1 cellular context compared by ENCODE assay signal in genomic region chr3:55633333-55633732, GRCh38.
TF ChIP-seq lines count a peak whose summit lies in the region.

No MANE protein-coding gene starts in this region.

TF ChIP-seq in H1, 55 proteins besides CTCF, POLR2A, EP300 and RAD21 (continued from another document):
- TF ChIP-seq, protein P1, sequence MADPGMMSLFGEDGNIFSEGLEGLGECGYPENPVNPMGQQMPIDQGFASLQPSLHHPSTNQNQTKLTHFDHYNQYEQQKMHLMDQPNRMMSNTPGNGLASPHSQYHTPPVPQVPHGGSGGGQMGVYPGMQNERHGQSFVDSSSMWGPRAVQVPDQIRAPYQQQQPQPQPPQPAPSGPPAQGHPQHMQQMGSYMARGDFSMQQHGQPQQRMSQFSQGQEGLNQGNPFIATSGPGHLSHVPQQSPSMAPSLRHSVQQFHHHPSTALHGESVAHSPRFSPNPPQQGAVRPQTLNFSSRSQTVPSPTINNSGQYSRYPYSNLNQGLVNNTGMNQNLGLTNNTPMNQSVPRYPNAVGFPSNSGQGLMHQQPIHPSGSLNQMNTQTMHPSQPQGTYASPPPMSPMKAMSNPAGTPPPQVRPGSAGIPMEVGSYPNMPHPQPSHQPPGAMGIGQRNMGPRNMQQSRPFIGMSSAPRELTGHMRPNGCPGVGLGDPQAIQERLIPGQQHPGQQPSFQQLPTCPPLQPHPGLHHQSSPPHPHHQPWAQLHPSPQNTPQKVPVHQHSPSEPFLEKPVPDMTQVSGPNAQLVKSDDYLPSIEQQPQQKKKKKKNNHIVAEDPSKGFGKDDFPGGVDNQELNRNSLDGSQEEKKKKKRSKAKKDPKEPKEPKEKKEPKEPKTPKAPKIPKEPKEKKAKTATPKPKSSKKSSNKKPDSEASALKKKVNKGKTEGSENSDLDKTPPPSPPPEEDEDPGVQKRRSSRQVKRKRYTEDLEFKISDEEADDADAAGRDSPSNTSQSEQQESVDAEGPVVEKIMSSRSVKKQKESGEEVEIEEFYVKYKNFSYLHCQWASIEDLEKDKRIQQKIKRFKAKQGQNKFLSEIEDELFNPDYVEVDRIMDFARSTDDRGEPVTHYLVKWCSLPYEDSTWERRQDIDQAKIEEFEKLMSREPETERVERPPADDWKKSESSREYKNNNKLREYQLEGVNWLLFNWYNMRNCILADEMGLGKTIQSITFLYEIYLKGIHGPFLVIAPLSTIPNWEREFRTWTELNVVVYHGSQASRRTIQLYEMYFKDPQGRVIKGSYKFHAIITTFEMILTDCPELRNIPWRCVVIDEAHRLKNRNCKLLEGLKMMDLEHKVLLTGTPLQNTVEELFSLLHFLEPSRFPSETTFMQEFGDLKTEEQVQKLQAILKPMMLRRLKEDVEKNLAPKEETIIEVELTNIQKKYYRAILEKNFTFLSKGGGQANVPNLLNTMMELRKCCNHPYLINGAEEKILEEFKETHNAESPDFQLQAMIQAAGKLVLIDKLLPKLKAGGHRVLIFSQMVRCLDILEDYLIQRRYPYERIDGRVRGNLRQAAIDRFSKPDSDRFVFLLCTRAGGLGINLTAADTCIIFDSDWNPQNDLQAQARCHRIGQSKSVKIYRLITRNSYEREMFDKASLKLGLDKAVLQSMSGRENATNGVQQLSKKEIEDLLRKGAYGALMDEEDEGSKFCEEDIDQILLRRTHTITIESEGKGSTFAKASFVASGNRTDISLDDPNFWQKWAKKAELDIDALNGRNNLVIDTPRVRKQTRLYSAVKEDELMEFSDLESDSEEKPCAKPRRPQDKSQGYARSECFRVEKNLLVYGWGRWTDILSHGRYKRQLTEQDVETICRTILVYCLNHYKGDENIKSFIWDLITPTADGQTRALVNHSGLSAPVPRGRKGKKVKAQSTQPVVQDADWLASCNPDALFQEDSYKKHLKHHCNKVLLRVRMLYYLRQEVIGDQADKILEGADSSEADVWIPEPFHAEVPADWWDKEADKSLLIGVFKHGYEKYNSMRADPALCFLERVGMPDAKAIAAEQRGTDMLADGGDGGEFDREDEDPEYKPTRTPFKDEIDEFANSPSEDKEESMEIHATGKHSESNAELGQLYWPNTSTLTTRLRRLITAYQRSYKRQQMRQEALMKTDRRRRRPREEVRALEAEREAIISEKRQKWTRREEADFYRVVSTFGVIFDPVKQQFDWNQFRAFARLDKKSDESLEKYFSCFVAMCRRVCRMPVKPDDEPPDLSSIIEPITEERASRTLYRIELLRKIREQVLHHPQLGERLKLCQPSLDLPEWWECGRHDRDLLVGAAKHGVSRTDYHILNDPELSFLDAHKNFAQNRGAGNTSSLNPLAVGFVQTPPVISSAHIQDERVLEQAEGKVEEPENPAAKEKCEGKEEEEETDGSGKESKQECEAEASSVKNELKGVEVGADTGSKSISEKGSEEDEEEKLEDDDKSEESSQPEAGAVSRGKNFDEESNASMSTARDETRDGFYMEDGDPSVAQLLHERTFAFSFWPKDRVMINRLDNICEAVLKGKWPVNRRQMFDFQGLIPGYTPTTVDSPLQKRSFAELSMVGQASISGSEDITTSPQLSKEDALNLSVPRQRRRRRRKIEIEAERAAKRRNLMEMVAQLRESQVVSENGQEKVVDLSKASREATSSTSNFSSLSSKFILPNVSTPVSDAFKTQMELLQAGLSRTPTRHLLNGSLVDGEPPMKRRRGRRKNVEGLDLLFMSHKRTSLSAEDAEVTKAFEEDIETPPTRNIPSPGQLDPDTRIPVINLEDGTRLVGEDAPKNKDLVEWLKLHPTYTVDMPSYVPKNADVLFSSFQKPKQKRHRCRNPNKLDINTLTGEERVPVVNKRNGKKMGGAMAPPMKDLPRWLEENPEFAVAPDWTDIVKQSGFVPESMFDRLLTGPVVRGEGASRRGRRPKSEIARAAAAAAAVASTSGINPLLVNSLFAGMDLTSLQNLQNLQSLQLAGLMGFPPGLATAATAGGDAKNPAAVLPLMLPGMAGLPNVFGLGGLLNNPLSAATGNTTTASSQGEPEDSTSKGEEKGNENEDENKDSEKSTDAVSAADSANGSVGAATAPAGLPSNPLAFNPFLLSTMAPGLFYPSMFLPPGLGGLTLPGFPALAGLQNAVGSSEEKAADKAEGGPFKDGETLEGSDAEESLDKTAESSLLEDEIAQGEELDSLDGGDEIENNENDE (IDR thresholded peaks at IDR 0.05; ENCODE audit: insufficient replicate concordance, low read length): no peak
